ENCODE assay signal across 22 cellular contexts in the genomic region with DNA sequence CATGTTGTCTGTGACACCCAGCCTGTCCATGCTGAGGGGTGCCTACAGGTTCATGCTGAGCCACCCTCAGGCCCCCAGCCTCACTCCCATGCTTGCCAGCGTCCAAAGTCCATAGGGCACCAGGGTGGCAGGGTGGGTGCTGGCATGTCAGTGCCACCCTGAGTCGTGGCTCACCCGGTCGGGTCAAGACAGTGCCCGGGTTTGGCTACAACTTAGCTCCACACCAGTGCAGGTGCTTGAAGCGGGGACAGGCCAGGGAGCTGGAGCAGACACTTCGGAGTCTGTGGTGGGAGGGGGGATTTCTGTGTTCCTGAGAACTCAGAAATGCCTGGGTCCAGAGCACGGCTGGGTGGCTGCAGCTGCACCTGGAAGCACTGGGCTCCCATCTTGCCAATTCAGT.
"Had no signal": no experiment of that assay in that cellular context is flagged by ENCODE, and none has a peak within 500 bp of the region (broad histone marks: within the 10 kb centered on the region; RNA-seq: fewer than 3 reads in every experiment).

No MANE protein-coding gene starts in this region.

- H3K36me3 Mint-ChIP-seq: memory B cell, mesothelial cell of epicardium, natural killer cell had no signal

- H3K27me3 Mint-ChIP-seq: memory B cell had no signal

- H3K4me1 ChIP-seq: left ventricle myocardium inferior, lower lobe of right lung, neural progenitor cell, parathyroid adenoma, psoas muscle, right lobe of liver, stomach, transverse colon had no signal

- H3K9me3 ChIP-seq: lower lobe of right lung, psoas muscle, right lobe of liver, stomach, thoracic aorta, transverse colon had no signal

- DNase-seq: central memory CD4-positive, alpha-beta T cell; cortex of kidney; dorsolateral prefrontal cortex; effector CD8-positive, alpha-beta T cell; islet precursor cell; left ventricle myocardium inferior; lower lobe of right lung; natural killer cell; occipital lobe; psoas muscle; retina; right lobe of liver; stimulated activated CD4-positive, alpha-beta T cell treated with anti-CD3 and anti-CD28 coated beads, Interleukin-2, amount 100 ng/mL, for 48 hours; stomach; substantia nigra; transverse colon had no signal

- H3K4me3 Mint-ChIP-seq: memory B cell, mesothelial cell of epicardium, natural killer cell, neural progenitor cell had no signal

- ATAC-seq: esophagus mucosa, natural killer cell, psoas muscle had no signal

- H3K9me3 Mint-ChIP-seq: mesothelial cell of epicardium, neural progenitor cell had no signal

- H3K36me3 ChIP-seq: left ventricle myocardium inferior, lower lobe of right lung, neural progenitor cell, right lobe of liver, stomach, thoracic aorta, transverse colon had no signal

- H3K27ac ChIP-seq: dorsolateral prefrontal cortex, left ventricle myocardium inferior, lower lobe of right lung, neural progenitor cell, parathyroid adenoma, psoas muscle, right lobe of liver, stomach, thoracic aorta, transverse colon had no signal

- H3K4me1 Mint-ChIP-seq: memory B cell, mesothelial cell of epicardium, natural killer cell, neural progenitor cell had no signal

- H3K4me3 ChIP-seq: dorsolateral prefrontal cortex, left ventricle myocardium inferior, lower lobe of right lung, neural progenitor cell, psoas muscle, right lobe of liver, stomach, thoracic aorta, transverse colon had no signal

- H3K27ac Mint-ChIP-seq: memory B cell, mesothelial cell of epicardium, natural killer cell, neural progenitor cell had no signal

- H3K27me3 ChIP-seq: dorsolateral prefrontal cortex, neural progenitor cell, right lobe of liver, stomach, transverse colon had no signal
